ENCODE assay signal across 1 cellular context in genomic region chr9:41974906-41975305, GRCh38.
DNase-seq lines count a peak whose midpoint lies in the region; ATAC-seq, FAIRE-seq and TF ChIP-seq lines count a peak whose summit lies in the region.
"Not testable (repeated sequence)": the region's sequence is repeated elsewhere in the genome, so short reads cannot be mapped to it uniquely, and the experiment has no call there.

No MANE protein-coding gene starts in this region.

- not testable (repeated sequence) for H3K27ac ChIP-seq in K562 (ENCODE audit: extremely low read depth, low read depth, low read length)

- not testable (repeated sequence) for H3K9me3 ChIP-seq in K562 (replicated peaks; ENCODE audit: control insufficient read depth, insufficient read depth, low read depth, low read length)

- H3K9ac ChIP-seq in K562 (ENCODE audit: insufficient read depth in 1 of 2, low read depth in 2 of 2, low read length in 2 of 2), result not testable (repeated sequence)

- not testable (repeated sequence) for H3K4me2 ChIP-seq in K562 (ENCODE audit: insufficient read depth, low read length)

- TF ChIP-seq CTCF in K562 (IDR thresholded peaks at IDR 0.05 in 2 of 3, conservative IDR thresholded peaks at IDR 0.05 in 1 of 3; ENCODE audit: insufficient read depth in 2 of 3, low read depth in 1 of 3, low read length in 3 of 3), result not testable (repeated sequence)

- CTCF ChIA-PET in K562 (lab: Yijun Ruan, JAX; ENCODE audit: low intra/inter-chr PET ratio), result not testable (repeated sequence)

- TF ChIP-seq EP300 in K562 (IDR thresholded peaks at IDR 0.05; ENCODE audit: low read length), result not testable (repeated sequence)

- H3K4me3 ChIP-seq in K562, result not testable (repeated sequence)

- H3K4me1 ChIP-seq in K562 (replicated peaks in 1 of 2; ENCODE audit: control insufficient read depth in 2 of 2, insufficient read depth in 2 of 2, low read length in 2 of 2), result not testable (repeated sequence)

- not testable (repeated sequence) for FAIRE-seq in K562 (lab: Jason Lieb, UNC)

- DNase-seq in K562 (ENCODE audit: extremely low read depth in 1 of 4, low spot score in 3 of 4), result not testable (repeated sequence)

- not testable (repeated sequence) for H3K79me2 ChIP-seq in K562 (ENCODE audit: control insufficient read depth, insufficient read depth, low read length)

- not testable (repeated sequence) for H3K36me3 ChIP-seq in K562 (ENCODE audit: control insufficient read depth, insufficient read depth, low read length)

- in situ Hi-C loops in K562 (cut with MboI), result not testable (repeated sequence)

- TF ChIP-seq POLR2A in K562 (conservative IDR thresholded peaks at IDR 0.05), result not testable (repeated sequence)

- not testable (repeated sequence) for H3K27me3 ChIP-seq in K562 (ENCODE audit: control insufficient read depth in 2 of 2, insufficient read depth in 2 of 2, low read length in 2 of 2)

- not testable (repeated sequence) for TF ChIP-seq RAD21 in K562 (CRISPR knock-in tag; conservative IDR thresholded peaks at IDR 0.05 in 1 of 2, IDR thresholded peaks at IDR 0.05 in 1 of 2)

- H3K9me1 ChIP-seq in K562 (ENCODE audit: control insufficient read depth, insufficient read depth, low read length), result not testable (repeated sequence)

- intact Hi-C loops in K562 (cut with micrococcal nuclease), result not testable (repeated sequence)

- POLR2A ChIA-PET in K562 (lab: Yijun Ruan, JAX), result not testable (repeated sequence)

- not testable (repeated sequence) for H4K20me1 ChIP-seq in K562 (replicated peaks; ENCODE audit: control insufficient read depth, insufficient read depth, low read length)

- not testable (repeated sequence) for ATAC-seq in K562

- no CpG with 5 or more reads among the region's 17 CpGs for WGBS in K562 (ENCODE audit: insufficient coverage, low coverage, missing lambda C conversion rate)

- not testable (repeated sequence) for BruUV-seq in K562 (replicated peaks; lab: Mats Ljungman, UMichigan)

- H2AFZ ChIP-seq in K562 (ENCODE audit: low read depth, low read length), result not testable (repeated sequence)

TF ChIP-seq in K562, 482 proteins besides CTCF, POLR2A, EP300 and RAD21:
- peak; percentile 54 for TF ChIP-seq GABPA (tag; conservative IDR thresholded peaks at IDR 0.05; ENCODE audit: low read depth)
- TF ChIP-seq, protein P1, sequence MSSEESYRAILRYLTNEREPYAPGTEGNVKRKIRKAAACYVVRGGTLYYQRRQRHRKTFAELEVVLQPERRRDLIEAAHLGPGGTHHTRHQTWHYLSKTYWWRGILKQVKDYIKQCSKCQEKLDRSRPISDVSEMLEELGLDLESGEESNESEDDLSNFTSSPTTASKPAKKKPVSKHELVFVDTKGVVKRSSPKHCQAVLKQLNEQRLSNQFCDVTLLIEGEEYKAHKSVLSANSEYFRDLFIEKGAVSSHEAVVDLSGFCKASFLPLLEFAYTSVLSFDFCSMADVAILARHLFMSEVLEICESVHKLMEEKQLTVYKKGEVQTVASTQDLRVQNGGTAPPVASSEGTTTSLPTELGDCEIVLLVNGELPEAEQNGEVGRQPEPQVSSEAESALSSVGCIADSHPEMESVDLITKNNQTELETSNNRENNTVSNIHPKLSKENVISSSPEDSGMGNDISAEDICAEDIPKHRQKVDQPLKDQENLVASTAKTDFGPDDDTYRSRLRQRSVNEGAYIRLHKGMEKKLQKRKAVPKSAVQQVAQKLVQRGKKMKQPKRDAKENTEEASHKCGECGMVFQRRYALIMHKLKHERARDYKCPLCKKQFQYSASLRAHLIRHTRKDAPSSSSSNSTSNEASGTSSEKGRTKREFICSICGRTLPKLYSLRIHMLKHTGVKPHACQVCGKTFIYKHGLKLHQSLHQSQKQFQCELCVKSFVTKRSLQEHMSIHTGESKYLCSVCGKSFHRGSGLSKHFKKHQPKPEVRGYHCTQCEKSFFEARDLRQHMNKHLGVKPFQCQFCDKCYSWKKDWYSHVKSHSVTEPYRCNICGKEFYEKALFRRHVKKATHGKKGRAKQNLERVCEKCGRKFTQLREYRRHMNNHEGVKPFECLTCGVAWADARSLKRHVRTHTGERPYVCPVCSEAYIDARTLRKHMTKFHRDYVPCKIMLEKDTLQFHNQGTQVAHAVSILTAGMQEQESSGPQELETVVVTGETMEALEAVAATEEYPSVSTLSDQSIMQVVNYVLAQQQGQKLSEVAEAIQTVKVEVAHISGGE (CRISPR knock-in tag; IDR thresholded peaks at IDR 0.05), result peak in 1 of 3 experiments; percentile 81; a peak in 2 of 6 replicates
